ENCODE assay signal across 2 cellular contexts in genomic region chr5:135306557-135306956, GRCh38.
TF ChIP-seq lines count a peak whose summit lies in the region.

No MANE protein-coding gene starts in this region.

TF ChIP-seq in HepG2, 621 proteins besides CTCF, POLR2A, EP300 and RAD21:
- 0 out of 2 replicates have a peak, but pooled peaks have one; percentile 11 for TF ChIP-seq TBX2 (CRISPR knock-in tag; IDR thresholded peaks at IDR 0.05; ENCODE audit: borderline replicate concordance)
- no peak for TF ChIP-seq ZNF30 (CRISPR knock-in tag; IDR thresholded peaks at IDR 0.05)
- TF ChIP-seq THYN1 (CRISPR knock-in tag; IDR thresholded peaks at IDR 0.05; ENCODE audit: borderline replicate concordance, low read depth): no peak
- TF ChIP-seq ELF4 (CRISPR knock-in tag; IDR thresholded peaks at IDR 0.05; ENCODE audit: borderline replicate concordance): no peak
- no peak for TF ChIP-seq SP140L (CRISPR knock-in tag; IDR thresholded peaks at IDR 0.05; ENCODE audit: borderline replicate concordance)
- TF ChIP-seq ZSCAN20 (CRISPR knock-in tag; IDR thresholded peaks at IDR 0.05; ENCODE audit: borderline replicate concordance): no peak

TF ChIP-seq in H1, 55 proteins besides CTCF, POLR2A, EP300 and RAD21:
- no peak for TF ChIP-seq SP4 (IDR thresholded peaks at IDR 0.05; ENCODE audit: low read length)
- TF ChIP-seq MAX (IDR thresholded peaks at IDR 0.05): no peak
- no peak for TF ChIP-seq SIN3A (conservative IDR thresholded peaks at IDR 0.05 in 1 of 2, IDR thresholded peaks at IDR 0.05 in 1 of 2; ENCODE audit: low read depth in 1 of 2, low read length in 2 of 2)
- no peak for TF ChIP-seq CEBPB (IDR thresholded peaks at IDR 0.05; ENCODE audit: low read depth, low read length)
- no peak for TF ChIP-seq CREB1 (IDR thresholded peaks at IDR 0.05)
- TF ChIP-seq POU5F1 (IDR thresholded peaks at IDR 0.05; ENCODE audit: low read depth, low read length): no peak
- TF ChIP-seq CBX8 (IDR thresholded peaks at IDR 0.05; ENCODE audit: borderline replicate concordance, low read depth, low read length): no peak
- TF ChIP-seq JUN (IDR thresholded peaks at IDR 0.05; ENCODE audit: low read depth, low read length): no peak
- TF ChIP-seq ZNF274 (IDR thresholded peaks at IDR 0.05; ENCODE audit: borderline replicate concordance, extremely low read depth, low read length): no peak
- TF ChIP-seq CBX5 (IDR thresholded peaks at IDR 0.05; ENCODE audit: low read depth, low read length): no peak
- no peak for TF ChIP-seq GABPA (IDR thresholded peaks at IDR 0.05; ENCODE audit: borderline replicate concordance, insufficient read depth, low read length)
- no peak for TF ChIP-seq NANOG (IDR thresholded peaks at IDR 0.05; ENCODE audit: insufficient read depth, low read depth, low read length, poor library complexity, severe bottlenecking)
- no peak for TF ChIP-seq YY1 (IDR thresholded peaks at IDR 0.05; ENCODE audit: low read depth, low read length)
- no peak for TF ChIP-seq CHD7 (IDR thresholded peaks at IDR 0.05; ENCODE audit: insufficient replicate concordance, low read length)
- no peak for TF ChIP-seq KDM5A (IDR thresholded peaks at IDR 0.05; ENCODE audit: low read length)
- TF ChIP-seq ATF2 (IDR thresholded peaks at IDR 0.05; ENCODE audit: low read length): no peak
- no peak for TF ChIP-seq ATF3 (IDR thresholded peaks at IDR 0.05; ENCODE audit: insufficient read depth, low read depth, low read length)
- TF ChIP-seq SRF (IDR thresholded peaks at IDR 0.05; ENCODE audit: low read depth, low read length): no peak
- no peak for TF ChIP-seq E2F6 (IDR thresholded peaks at IDR 0.05)
